Comparison of ENCODE assay signal across 1 cellular context in the genomic region with DNA sequence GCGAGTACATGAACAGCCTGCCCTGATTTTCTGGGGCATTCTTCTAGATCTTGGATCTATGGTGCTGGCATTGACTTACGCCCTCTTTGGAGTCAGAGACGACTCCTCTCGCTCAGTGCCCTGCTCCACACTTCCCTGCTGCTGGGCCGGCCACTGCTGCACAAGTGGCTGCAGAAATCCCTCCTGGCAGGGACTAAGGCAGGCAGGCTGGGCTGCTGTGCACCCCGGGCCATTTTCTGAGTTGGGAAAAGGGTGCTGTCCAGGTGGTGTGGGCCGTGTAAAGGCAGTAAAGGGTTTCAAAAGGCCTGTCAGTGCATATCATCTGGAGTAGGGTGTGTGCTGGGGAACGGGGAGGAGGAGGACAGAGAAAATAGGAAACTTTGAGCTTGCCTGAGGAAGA. TPM values are rescaled to one million over a fixed set of nuclear protein-coding genes. Genes with fewer than 3 reads are reported as not detected.
"Had no signal": no experiment of that assay in that cellular context is flagged by ENCODE, and none has a peak within 500 bp of the region (broad histone marks: within the 10 kb centered on the region; RNA-seq: fewer than 3 reads in every experiment).

No MANE protein-coding gene starts in this region.

RNA-seq across cellular contexts. Expression of gene KCNJ12, which starts 50.1 kb away (rescaled TPM):
- total RNA-seq: natural killer cell treated with Interleukin-12 subunit alpha and Interleukin-12 subunit beta and Interleukin-15 and Interleukin-18, amount 100 ng/mL, for 72 hours had no signal
